In genomic region chr12:67355428-67356385, GRCh38 we compare ENCODE assay signal across 8 cellular contexts.
DNase-seq lines count a peak whose midpoint lies in the region; ATAC-seq and TF ChIP-seq lines count a peak whose summit lies in the region.

No MANE protein-coding gene starts in this region.

- no peaks in the 10 kb centered on the region for H3K27me3 Mint-ChIP-seq in CD4-positive, alpha-beta memory T cell
- H3K27me3 Mint-ChIP-seq in osteocyte (ENCODE audit: unreplicated experiment): no peaks in the 10 kb centered on the region

- CTCF ChIA-PET in CD4-positive, alpha-beta memory T cell (lab: Charles Lee; ENCODE audit: partially characterized antibody): interaction anchor here (0.6 to 10.5 kb wide), 76 partner anchors 9 to 1475 kb away, joined by 3 to 301 read pairs (median 4); partner anchors contain the start of genes DYRK2, IFNG, IFNG-AS1 and MDM1

- no peaks in the 10 kb centered on the region for H3K36me3 Mint-ChIP-seq in CD4-positive, alpha-beta memory T cell
- no peaks in the 10 kb centered on the region for H3K36me3 Mint-ChIP-seq in osteocyte (ENCODE audit: unreplicated experiment)

- no peaks in the 10 kb centered on the region for H3K9me3 ChIP-seq in CD4-positive, alpha-beta memory T cell (ENCODE audit: control insufficient read depth in 1 of 2, low read length in 2 of 2)

- peaks cover 12% of the 10 kb centered on the region for H3K4me1 ChIP-seq in CD4-positive, alpha-beta memory T cell (ENCODE audit: insufficient read depth, low read length)

- no peak overlapping the region for H3K27ac ChIP-seq in CD4-positive, alpha-beta memory T cell (ENCODE audit: low read depth, low read length)

- POLR2A ChIA-PET in CD4-positive, alpha-beta memory T cell (lab: Charles Lee; ENCODE audit: partially characterized antibody): interaction anchor here (0.6 to 2.6 kb wide), 14 partner anchors 11 to 589 kb away, joined by 3 to 26 read pairs (median 3); no protein-coding TSS in a partner anchor

- intact Hi-C loops in CD4-positive, alpha-beta memory T cell (cut with micrococcal nuclease): loop anchor here (1.0 to 10.0 kb wide), 6 partner anchors 81 to 961 kb away; partner anchors contain the start of gene IL26
- intact Hi-C loops in posterior vena cava (cut with DNase I): loop anchor here (5.0 kb wide), 3 partner anchors 77 to 587 kb away; partner anchors contain the start of gene DYRK2 (in 1 of the 2)

- peak; percentile 37 to 55 (median 52) for DNase-seq in CD4-positive, alpha-beta memory T cell
- peak; percentile 70 for DNase-seq in NCI-H146 (lab: John Stamatoyannopoulos, UW)
- DNase-seq in T-helper 9 cell: peak; percentile 1
- peak; percentile 73 for DNase-seq in fibroblast of villous mesenchyme (ENCODE audit: low read depth)
- DNase-seq in osteocyte (ENCODE audit: extremely low spot score, unreplicated experiment): no peak
- no peak for DNase-seq in effector CD8-positive, alpha-beta T cell (lab: John Stamatoyannopoulos, UW)
- DNase-seq in posterior vena cava (ENCODE audit: low spot score): no peak

- ATAC-seq in GM19035 (IDR thresholded peaks at IDR 0.05; ENCODE audit: unreplicated experiment): peak; percentile 50

- no peak overlapping the region for H3K4me3 ChIP-seq in CD4-positive, alpha-beta memory T cell (ENCODE audit: low read length in 2 of 2)
- no peak overlapping the region for H3K4me3 ChIP-seq in fibroblast of villous mesenchyme (ENCODE audit: low read depth, low read length)

- H3K4me1 Mint-ChIP-seq in CD4-positive, alpha-beta memory T cell: peaks cover 7 to 16% (median 10%) of the 10 kb centered on the region in 4 donors
- H3K4me1 Mint-ChIP-seq in osteocyte (ENCODE audit: unreplicated experiment): peaks cover 20% of the 10 kb centered on the region

- TF ChIP-seq CTCF in fibroblast of villous mesenchyme (IDR thresholded peaks at IDR 0.05; ENCODE audit: insufficient read depth, low read depth, low read length) (peak; percentile 56), osteocyte (IDR thresholded peaks at IDR 0.05) (peak; percentile 72)

- H3K36me3 ChIP-seq in CD4-positive, alpha-beta memory T cell (ENCODE audit: insufficient read depth, low read length): no peaks in the 10 kb centered on the region

- H3K27me3 ChIP-seq in CD4-positive, alpha-beta memory T cell (ENCODE audit: insufficient read depth, low read length): no peaks in the 10 kb centered on the region

- no peaks in the 10 kb centered on the region for H3K9me3 Mint-ChIP-seq in CD4-positive, alpha-beta memory T cell
- no peaks in the 10 kb centered on the region for H3K9me3 Mint-ChIP-seq in osteocyte (ENCODE audit: unreplicated experiment)

- peak overlapping the region in 4 of 8 donors; percentile 39 to 63 (median 48) for H3K4me3 Mint-ChIP-seq in CD4-positive, alpha-beta memory T cell
- H3K4me3 Mint-ChIP-seq in osteocyte (ENCODE audit: unreplicated experiment): no peak overlapping the region

- H3K27ac Mint-ChIP-seq in CD4-positive, alpha-beta memory T cell: peak overlapping the region in 2 of 7 donors; percentile 3 to 27
- H3K27ac Mint-ChIP-seq in osteocyte (ENCODE audit: unreplicated experiment): no peak overlapping the region

Comparison
In these comparisons a context has a peak if more than half of its experiments do, and no peak if none do; other contexts are left out.
1. DNase-seq: peak in CD4-positive, alpha-beta memory T cell (5 of 5), NCI-H146 (single experiment), T-helper 9 cell (single experiment) and fibroblast of villous mesenchyme (single experiment); none in osteocyte (single experiment), effector CD8-positive, alpha-beta T cell (single experiment) and posterior vena cava (single experiment).